In the genomic region with DNA sequence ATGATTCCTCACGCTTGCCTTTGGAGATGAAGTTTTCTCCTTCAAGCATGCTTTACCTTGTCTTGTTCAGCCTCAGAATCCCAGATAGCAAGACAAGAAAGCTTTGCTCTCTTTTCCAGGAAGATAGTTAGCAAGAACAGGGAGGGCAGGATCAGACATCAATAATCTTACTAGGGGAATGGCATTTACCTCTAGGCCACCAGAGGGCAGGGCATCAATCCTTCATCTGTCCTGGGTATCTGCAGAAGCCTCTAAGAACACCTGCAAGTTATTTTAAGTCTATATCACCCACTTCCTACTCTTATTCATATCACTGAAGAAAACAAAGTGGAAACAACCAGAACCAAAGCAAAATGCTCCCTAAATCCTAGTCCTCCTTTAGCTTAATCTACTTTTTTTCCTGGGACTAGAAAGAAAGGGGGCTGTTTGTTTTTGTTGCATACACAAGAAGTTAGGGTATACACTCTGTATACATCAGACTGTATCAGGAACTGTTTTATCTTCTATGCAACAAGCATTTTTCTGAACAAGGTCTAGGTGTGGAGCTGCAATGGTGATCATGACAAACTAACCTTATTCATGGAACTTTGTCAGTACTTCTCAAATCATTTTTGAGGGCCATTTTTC, we compare ENCODE assay signal across 9 cellular contexts.
A peak's percentile ranks its signal among the peaks of the same experiment; 100 is the strongest.
DNase-seq lines count a peak whose midpoint lies in the region; ATAC-seq, FAIRE-seq and TF ChIP-seq lines count a peak whose summit lies in the region.
"Had no signal": no experiment of that assay in that cellular context is flagged by ENCODE, and none has a peak within 500 bp of the region (broad histone marks: within the 10 kb centered on the region; RNA-seq: fewer than 3 reads in every experiment).

No MANE protein-coding gene starts in this region.

- H3K4me3 Mint-ChIP-seq in activated CD4-positive, alpha-beta memory T cell treated with anti-CD3 and anti-CD28 coated beads for 36 hours: no peak overlapping the region

- CTCF ChIA-PET in activated CD4-positive, alpha-beta memory T cell treated with anti-CD3 and anti-CD28 coated beads for 36 hours (lab: Charles Lee): no interaction called here

- no peaks in the 10 kb centered on the region for H3K36me3 Mint-ChIP-seq in activated CD4-positive, alpha-beta memory T cell treated with anti-CD3 and anti-CD28 coated beads for 36 hours

- TF ChIP-seq CTCF in fibroblast of lung (conservative IDR thresholded peaks at IDR 0.05 in 1 of 2, IDR thresholded peaks at IDR 0.05 in 1 of 2; ENCODE audit: low read depth in 1 of 2, low read length in 2 of 2): peak in 1 of 2 donors; percentile 53

- no peak overlapping the region for H3K27ac Mint-ChIP-seq in activated CD4-positive, alpha-beta memory T cell treated with anti-CD3 and anti-CD28 coated beads for 36 hours

- DNase-seq in NCI-H1092 treated with DMSO at 0.1 percent for 48 hours (lab: John Stamatoyannopoulos, UW): peak; percentile 63
- no peak for DNase-seq in NCI-H1092 (lab: John Stamatoyannopoulos, UW)
- peak; percentile 45 for DNase-seq in NCI-H748 (lab: John Stamatoyannopoulos, UW; ENCODE audit: unreplicated experiment)
- peak; percentile 11 to 21 for DNase-seq in fibroblast of lung (ENCODE audit: low read depth in 2 of 2)
- peak; percentile 40 for DNase-seq in urothelium cell line (ENCODE audit: low spot score)
- DNase-seq in activated CD4-positive, alpha-beta memory T cell treated with anti-CD3 and anti-CD28 coated beads for 36 hours: no peak

- H3K79me2 ChIP-seq in fibroblast of lung (ENCODE audit: control insufficient read depth, insufficient read depth, low read length): no peaks in the 10 kb centered on the region

- H3K27ac ChIP-seq in fibroblast of lung (ENCODE audit: insufficient read depth, low read length): no peak overlapping the region

- no peaks in the 10 kb centered on the region for H3K36me3 ChIP-seq in fibroblast of lung (ENCODE audit: control insufficient read depth, insufficient read depth, low read length)

- POLR2A ChIA-PET in activated CD4-positive, alpha-beta memory T cell treated with anti-CD3 and anti-CD28 coated beads for 36 hours (lab: Charles Lee): no interaction called here

- peaks cover 9% of the 10 kb centered on the region for H3K9me3 Mint-ChIP-seq in activated CD4-positive, alpha-beta memory T cell treated with anti-CD3 and anti-CD28 coated beads for 36 hours

- no peak overlapping the region for H3K4me2 ChIP-seq in fibroblast of lung (ENCODE audit: extremely low read depth, insufficient read depth, low read length)

- intact Hi-C loops in activated CD4-positive, alpha-beta memory T cell treated with anti-CD3 and anti-CD28 coated beads for 36 hours (cut with micrococcal nuclease): no loop called here

- no peak overlapping the region for H2AFZ ChIP-seq in fibroblast of lung (ENCODE audit: low read length)

- H3K9me3 ChIP-seq in fibroblast of lung (ENCODE audit: control insufficient read depth, insufficient read depth, low read depth, low read length): no peaks in the 10 kb centered on the region

- no peaks in the 10 kb centered on the region for H3K4me1 ChIP-seq in fibroblast of lung (ENCODE audit: control insufficient read depth, extremely low read depth, insufficient read depth, low read length)

- H3K9ac ChIP-seq in fibroblast of lung (ENCODE audit: insufficient read depth, low read length): no peak overlapping the region

- no peaks in the 10 kb centered on the region for H3K27me3 ChIP-seq in fibroblast of lung (ENCODE audit: control insufficient read depth, insufficient read depth, low read length)

- H3K27me3 Mint-ChIP-seq in activated CD4-positive, alpha-beta memory T cell treated with anti-CD3 and anti-CD28 coated beads for 36 hours: no peaks in the 10 kb centered on the region

- H3K4me3 ChIP-seq in fibroblast of lung (replicated peaks in 1 of 4; ENCODE audit: control extremely low read depth in 1 of 4, insufficient read depth in 1 of 4, low read depth in 3 of 4, low read length in 4 of 4): no peak overlapping the region

- no peaks in the 10 kb centered on the region for H3K4me1 Mint-ChIP-seq in activated CD4-positive, alpha-beta memory T cell treated with anti-CD3 and anti-CD28 coated beads for 36 hours (ENCODE audit: low read depth)

- no peaks in the 10 kb centered on the region for H4K20me1 ChIP-seq in fibroblast of lung (ENCODE audit: control insufficient read depth, extremely low read depth, insufficient read depth, low read length)

- no peak for FAIRE-seq in urothelium cell line (lab: Jason Lieb, UNC)
- FAIRE-seq: TTC549 had no signal

- ATAC-seq in HG03039 (IDR thresholded peaks at IDR 0.05; ENCODE audit: unreplicated experiment): peak; percentile 71
- ATAC-seq in HG03108 (IDR thresholded peaks at IDR 0.05; ENCODE audit: unreplicated experiment): no peak

Comparison
In these comparisons a context has a peak if more than half of its experiments do, and no peak if none do; other contexts are left out.
1. DNase-seq: peak in NCI-H1092 treated with DMSO at 0.1 percent for 48 hours (single experiment), NCI-H748 (single experiment), fibroblast of lung (2 of 2) and urothelium cell line (single experiment); none in NCI-H1092 (single experiment) and activated CD4-positive, alpha-beta memory T cell treated with anti-CD3 and anti-CD28 coated beads for 36 hours (single experiment).